ENCODE assay signal across 1 cellular context in genomic region chr11:47578524-47579460, GRCh38.
TF ChIP-seq lines count a peak whose summit lies in the region.

KBTBD4 (minus strand) TSS chr11:47578970; CDS start chr11:47578951, 19 bp downstream.
NDUFS3 (plus strand) TSS chr11:47579074; CDS start chr11:47579092, 18 bp downstream.

TF ChIP-seq in A549, 52 proteins besides CTCF, POLR2A, EP300 and RAD21 (continued from another document):
- TF ChIP-seq JUNB (IDR thresholded peaks at IDR 0.05) = no peak
- TF ChIP-seq ZSCAN20 (CRISPR knock-in tag; IDR thresholded peaks at IDR 0.05) = no peak
- TF ChIP-seq E2F6 (IDR thresholded peaks at IDR 0.05; ENCODE audit: borderline replicate concordance, low read depth) = 0 out of 2 replicates have a peak, but pooled peaks have one; percentile 66
- TF ChIP-seq HOXA7 (CRISPR knock-in tag; IDR thresholded peaks at IDR 0.05) = no peak
- TF ChIP-seq SMC3 (IDR thresholded peaks at IDR 0.05) = no peak
- peak; percentile 90 for TF ChIP-seq ESRRA (IDR thresholded peaks at IDR 0.05; ENCODE audit: borderline replicate concordance, low read length)
- TF ChIP-seq GATA3 (IDR thresholded peaks at IDR 0.05; ENCODE audit: borderline replicate concordance) = peak; percentile 66
- TF ChIP-seq ZC3H11A (IDR thresholded peaks at IDR 0.05) = peak; percentile 41; the same call in 1 of the 2 replicates
- TF ChIP-seq CEBPB (IDR thresholded peaks at IDR 0.05) = peak in 1 of 2 experiments; percentile 40; a peak in 1 of 4 replicates
- peak; percentile 74 for TF ChIP-seq BCL3 (IDR thresholded peaks at IDR 0.05)
- no peak for TF ChIP-seq FOSL2 (IDR thresholded peaks at IDR 0.05)
- peak; percentile 54 for TF ChIP-seq FOSL2 (CRISPR knock-in tag; IDR thresholded peaks at IDR 0.05)
- no peak for TF ChIP-seq NFE2L2 (conservative IDR thresholded peaks at IDR 0.05; ENCODE audit: low read length)
- peak; percentile 60; the same call in 1 of the 2 replicates for TF ChIP-seq RFX5 (IDR thresholded peaks at IDR 0.05)
- TF ChIP-seq NR3C1 (IDR thresholded peaks at IDR 0.05) = no peak
- peak; percentile 69 for TF ChIP-seq PBX3 (IDR thresholded peaks at IDR 0.05)
- TF ChIP-seq JUN (IDR thresholded peaks at IDR 0.05) = peak; percentile 83 to 96; a peak in 4 of 5 replicates
- TF ChIP-seq MAZ (IDR thresholded peaks at IDR 0.05; ENCODE audit: borderline replicate concordance, low read depth, low read length) = peak; percentile 92; the same call in 1 of the 2 replicates
- TF ChIP-seq HEYL (CRISPR knock-in tag; IDR thresholded peaks at IDR 0.05) = no peak
- no peak for TF ChIP-seq USF2 (IDR thresholded peaks at IDR 0.05)
- no peak for TF ChIP-seq MAFK (IDR thresholded peaks at IDR 0.05; ENCODE audit: partially characterized antibody)
- TF ChIP-seq KDM1A (IDR thresholded peaks at IDR 0.05; ENCODE audit: low read depth) = no peak
- peak; percentile 95 for TF ChIP-seq MAX (IDR thresholded peaks at IDR 0.05)
- no peak for TF ChIP-seq TFCP2L1 (CRISPR knock-in tag; IDR thresholded peaks at IDR 0.05)
- no peak for TF ChIP-seq ZFP36 (IDR thresholded peaks at IDR 0.05; ENCODE audit: borderline replicate concordance, partially characterized antibody)
- no peak for TF ChIP-seq HES2 (IDR thresholded peaks at IDR 0.05)
- TF ChIP-seq KDM5A (IDR thresholded peaks at IDR 0.05) = peak; percentile 97
